ENCODE assay signal across 26 cellular contexts in genomic region chr15:39944711-39945110, GRCh38. TPM values are rescaled to one million over a fixed set of nuclear protein-coding genes. Genes with fewer than 3 reads are reported as not detected.
DNase-seq lines count a peak whose midpoint lies in the region; ATAC-seq and TF ChIP-seq lines count a peak whose summit lies in the region.
"Had no signal": no experiment of that assay in that cellular context is flagged by ENCODE, and none has a peak within 500 bp of the region (broad histone marks: within the 10 kb centered on the region; RNA-seq: fewer than 3 reads in every experiment).

No MANE protein-coding gene starts in this region.

- peak overlapping the region; percentile 1 for H3K4me3 Mint-ChIP-seq in endothelial cell (ENCODE audit: unreplicated experiment)
- H3K4me3 Mint-ChIP-seq: activated CD4-positive, alpha-beta T cell treated with anti-CD3 and anti-CD28 coated beads for 36 hours; activated T-cell treated with anti-CD3 and anti-CD28 coated beads, Interleukin-2, amount 50 U/mL, for 4 hours; CD4-positive, alpha-beta memory T cell; central memory CD8-positive, alpha-beta T cell; mesothelial cell of epicardium; natural killer cell treated with Interleukin-12 subunit alpha and Interleukin-12 subunit beta and Interleukin-15 and Interleukin-18, amount 100 ng/mL, for 72 hours had no signal

- no peaks in the 10 kb centered on the region for H3K9me3 Mint-ChIP-seq in endothelial cell (ENCODE audit: unreplicated experiment)
- H3K9me3 Mint-ChIP-seq: activated T-cell treated with anti-CD3 and anti-CD28 coated beads, Interleukin-2, amount 50 U/mL, for 4 hours; CD4-positive, alpha-beta memory T cell; central memory CD8-positive, alpha-beta T cell; natural killer cell treated with Interleukin-12 subunit alpha and Interleukin-12 subunit beta and Interleukin-15 and Interleukin-18, amount 100 ng/mL, for 72 hours had no signal

- H3K18ac ChIP-seq in mesenchymal stem cell (ENCODE audit: low read depth in 1 of 2, low read length in 2 of 2), result no peak overlapping the region

- peaks cover 16 to 85% of the 10 kb centered on the region in 2 experiments for H3K36me3 ChIP-seq in mesenchymal stem cell (ENCODE audit: control insufficient read depth in 1 of 2, insufficient read depth in 2 of 2, low read depth in 1 of 2, low read length in 2 of 2)

- peaks cover 32% of the 10 kb centered on the region for H3K79me1 ChIP-seq in mesenchymal stem cell (replicated peaks; ENCODE audit: low read length, poor library complexity, severe bottlenecking)

- no peak overlapping the region for H3K4ac ChIP-seq in mesenchymal stem cell (ENCODE audit: low read depth in 1 of 2, low read length in 2 of 2)

- H4K91ac ChIP-seq in mesenchymal stem cell (ENCODE audit: low read length), result no peak overlapping the region

- peaks cover 29% of the 10 kb centered on the region for H3K36me3 Mint-ChIP-seq in endothelial cell (ENCODE audit: low read depth, unreplicated experiment)

- no peak overlapping the region for H2BK15ac ChIP-seq in mesenchymal stem cell (ENCODE audit: low read depth, poor library complexity, severe bottlenecking)

- H3K4me1 Mint-ChIP-seq in endothelial cell (ENCODE audit: unreplicated experiment), result no peaks in the 10 kb centered on the region
- H3K4me1 Mint-ChIP-seq: central memory CD8-positive, alpha-beta T cell had no signal

- peaks cover 7% of the 10 kb centered on the region for H3K4me1 ChIP-seq in mesenchymal stem cell (ENCODE audit: control insufficient read depth, insufficient read depth, low read depth, low read length)
- H3K4me1 ChIP-seq in foreskin keratinocyte, result peaks cover 4% of the 10 kb centered on the region
- H3K4me1 ChIP-seq: pancreas, right lobe of liver had no signal

- H4K8ac ChIP-seq in mesenchymal stem cell (ENCODE audit: low read length), result no peak overlapping the region

- TF ChIP-seq CTCF in AG10803 (conservative IDR thresholded peaks at IDR 0.05; ENCODE audit: low read length) (no peak), endothelial cell (IDR thresholded peaks at IDR 0.05; ENCODE audit: unreplicated experiment) (no peak), foreskin keratinocyte (conservative IDR thresholded peaks at IDR 0.05) (no peak)

- no peak overlapping the region for H2AFZ ChIP-seq in mesenchymal stem cell (ENCODE audit: low read depth, low read length)

- no peaks in the 10 kb centered on the region for H3K27me3 ChIP-seq in mesenchymal stem cell (ENCODE audit: control insufficient read depth in 1 of 2, insufficient read depth in 1 of 2, low read length in 2 of 2)
- H3K27me3 ChIP-seq in foreskin keratinocyte, result no peaks in the 10 kb centered on the region
- H3K27me3 ChIP-seq: heart left ventricle, pancreas, right lobe of liver had no signal

- H3K23ac ChIP-seq in mesenchymal stem cell (ENCODE audit: low read length in 2 of 2), result no peak overlapping the region

- H3K27ac Mint-ChIP-seq in endothelial cell (ENCODE audit: unreplicated experiment), result no peak overlapping the region
- H3K27ac Mint-ChIP-seq: activated CD4-positive, alpha-beta T cell treated with anti-CD3 and anti-CD28 coated beads for 36 hours; CD4-positive, alpha-beta memory T cell; mesothelial cell of epicardium had no signal

- in situ Hi-C loops in KBM-7 (cut with MboI; ENCODE audit: low pct_unique_long_range_greater_than_20kb, low sequenced_read_pairs), result no loop called here

- H2BK12ac ChIP-seq in mesenchymal stem cell (ENCODE audit: low read length in 2 of 2), result no peak overlapping the region

- H3K27ac ChIP-seq in mesenchymal stem cell (ENCODE audit: low read length, poor library complexity, severe bottlenecking), result no peak overlapping the region
- H3K27ac ChIP-seq in foreskin keratinocyte, result no peak overlapping the region
- H3K27ac ChIP-seq: heart left ventricle, pancreas, right lobe of liver had no signal

- DNase-seq in AG10803 (ENCODE audit: low read depth), result peak; percentile 94
- DNase-seq in M059J (ENCODE audit: low read depth), result peak; percentile 67
- no peak for DNase-seq in endothelial cell (ENCODE audit: low spot score)
- DNase-seq in mesenchymal stem cell, result peak; percentile 79
- DNase-seq in cortex of kidney (lab: John Stamatoyannopoulos, UW), result no peak
- no peak for DNase-seq in KBM-7
- no peak for DNase-seq in NCI-H526 treated with DMSO at 0.1 percent for 48 hours (lab: John Stamatoyannopoulos, UW)
- DNase-seq in foreskin keratinocyte, result no peak
- DNase-seq: ACHN; activated CD4-positive, alpha-beta T cell treated with anti-CD3 and anti-CD28 coated beads for 36 hours; activated naive CD4-positive, alpha-beta T cell; activated T-cell treated with anti-CD3 and anti-CD28 coated beads, Interleukin-2, amount 50 U/mL, for 4 hours; amniotic stem cell; CD4-positive, alpha-beta memory T cell; erythroblast; heart left ventricle; NCI-H1417; NCI-H2107; NCI-H510A; pancreas; right lobe of liver had no signal

- H3K14ac ChIP-seq in mesenchymal stem cell (ENCODE audit: low read length in 2 of 2), result no peak overlapping the region

- ATAC-seq in foreskin keratinocyte, result no peak
- ATAC-seq: activated CD4-positive, alpha-beta T cell treated with anti-CD3 and anti-CD28 coated beads for 36 hours; activated T-cell treated with anti-CD3 and anti-CD28 coated beads, Interleukin-2, amount 50 U/mL, for 4 hours; heart left ventricle; left lobe of liver; natural killer cell treated with Interleukin-12 subunit alpha and Interleukin-12 subunit beta and Interleukin-15 and Interleukin-18, amount 100 ng/mL, for 72 hours; Panc1; right lobe of liver had no signal

- WGBS in mesenchymal stem cell, result 82% methylated on average over 6 of the region's 6 CpGs

- H3K9me3 ChIP-seq in mesenchymal stem cell (ENCODE audit: control insufficient read depth, low read length), result peaks cover 6% of the 10 kb centered on the region
- H3K9me3 ChIP-seq: heart left ventricle, pancreas, right lobe of liver had no signal

- H3K9ac ChIP-seq in mesenchymal stem cell (ENCODE audit: low read length), result no peak overlapping the region

- H3K4me3 ChIP-seq in AG10803 (ENCODE audit: low read length), result no peak overlapping the region
- H3K4me3 ChIP-seq in mesenchymal stem cell (ENCODE audit: insufficient read depth in 1 of 2, low read depth in 1 of 2, low read length in 2 of 2), result no peak overlapping the region
- H3K4me3 ChIP-seq: heart left ventricle, pancreas, right lobe of liver had no signal

- H2BK120ac ChIP-seq in mesenchymal stem cell (ENCODE audit: low read depth, low read length), result no peak overlapping the region

- H3K4me2 ChIP-seq in mesenchymal stem cell (ENCODE audit: low read length, poor library complexity, severe bottlenecking), result no peak overlapping the region

- no peaks in the 10 kb centered on the region for H3K27me3 Mint-ChIP-seq in endothelial cell (ENCODE audit: unreplicated experiment)
- H3K27me3 Mint-ChIP-seq: activated CD4-positive, alpha-beta T cell treated with anti-CD3 and anti-CD28 coated beads for 36 hours; CD4-positive, alpha-beta memory T cell; central memory CD8-positive, alpha-beta T cell; natural killer cell treated with Interleukin-12 subunit alpha and Interleukin-12 subunit beta and Interleukin-15 and Interleukin-18, amount 100 ng/mL, for 72 hours had no signal

- H2AK5ac ChIP-seq in mesenchymal stem cell (ENCODE audit: low read length, severe bottlenecking), result no peak overlapping the region

- H2BK5ac ChIP-seq in mesenchymal stem cell (ENCODE audit: low read depth, low read length, poor library complexity, severe bottlenecking), result no peak overlapping the region

RNA-seq across cellular contexts. Expression of gene EIF2AK4, which starts 10.8 kb away (rescaled TPM):
- 33.0 and 56.7 TPM in 2 replicates for total RNA-seq in M059J (2014; rRNA removed; shearing (Covaris generic))
- 42.0 TPM for total RNA-seq in endothelial cell (ENCODE audit: unreplicated experiment)
- polyA plus RNA-seq in mesenchymal stem cell (2013, experiment 1 of 2), result 81.9 TPM
- 82.4 TPM for polyA plus RNA-seq in mesenchymal stem cell (2013, experiment 2 of 2)
- total RNA-seq in foreskin keratinocyte, result 88.4 and 101 TPM in 2 replicates
- polyA plus RNA-seq in foreskin keratinocyte, result 52.0 and 64.4 TPM in 2 replicates

RNA-seq across cellular contexts. Expression of gene GPR176, which starts 24.6 kb away (rescaled TPM):
- 75.9 and 107 TPM in 2 replicates for total RNA-seq in M059J (2014; rRNA removed; shearing (Covaris generic))
- total RNA-seq in endothelial cell (ENCODE audit: unreplicated experiment) (2.4 TPM), foreskin keratinocyte (46.2 and 49.1 TPM in 2 replicates)
- 13.3 TPM for polyA plus RNA-seq in mesenchymal stem cell (2013, experiment 1 of 2)
- polyA plus RNA-seq in mesenchymal stem cell (2013, experiment 2 of 2), result 13.8 TPM
- 18.3 and 23.0 TPM in 2 replicates for polyA plus RNA-seq in foreskin keratinocyte
- total RNA-seq: CD4-positive, alpha-beta memory T cell had no signal
- polyA plus RNA-seq: CD4-positive, alpha-beta memory T cell had no signal

Comparison
In these comparisons a context has a peak if more than half of its experiments do, and no peak if none do; other contexts are left out.
1. DNase-seq: peak in AG10803 (single experiment), M059J (single experiment) and mesenchymal stem cell (single experiment); none in endothelial cell (single experiment), cortex of kidney (single experiment), KBM-7 (single experiment), NCI-H526 treated with DMSO at 0.1 percent for 48 hours (single experiment) and foreskin keratinocyte (0 of 2).
2. RNA of gene GPR176, which starts 24.6 kb away (total RNA-seq): 75.9 to 107 TPM in M059J and 46.2 to 49.1 TPM in foreskin keratinocyte; 2.4 TPM in endothelial cell (single experiment); every median in the first group is over 10 times any median in the second.